In genomic region chr4:78717712-78718111, GRCh38 we compare ENCODE assay signal across 6 cellular contexts. TPM values are rescaled to one million over a fixed set of nuclear protein-coding genes. Genes with fewer than 3 reads are reported as not detected.
DNase-seq lines count a peak whose midpoint lies in the region; ATAC-seq, FAIRE-seq and TF ChIP-seq lines count a peak whose summit lies in the region.
"Not testable (repeated sequence)": the region's sequence is repeated elsewhere in the genome, so short reads cannot be mapped to it uniquely, and the experiment has no call there.

No MANE protein-coding gene starts in this region.

- TF ChIP-seq POLR2A in K562 (conservative IDR thresholded peaks at IDR 0.05), result not testable (repeated sequence)

- H3K27ac Mint-ChIP-seq in CD14-positive monocyte (peak overlapping the region in 1 of 7 donors; percentile 36), progenitor cell of endocrine pancreas (peak overlapping the region; percentile 49)
- H3K27ac Mint-ChIP-seq in dendritic cell treated with granulocyte-macrophage colony-stimulating factor and Interleukin-4, amounts not matched to agents 40 ng/mL and 50 ng/mL, for 4 days, result peak overlapping the region; percentile 54
- peak overlapping the region; percentile 21 for H3K27ac Mint-ChIP-seq in stimulated activated memory B cell treated with anti-CD40 and anti-IgM and Interleukin-4, amounts not matched to agents 10 μg/mL and 1 μg/mL and 100 μg/mL, for 72 hours

- not testable (repeated sequence) for TF ChIP-seq CTCF in CD14-positive monocyte (IDR thresholded peaks at IDR 0.05); K562 (IDR thresholded peaks at IDR 0.05 in 2 of 3, conservative IDR thresholded peaks at IDR 0.05 in 1 of 3; ENCODE audit: insufficient read depth in 2 of 3, low read depth in 1 of 3, low read length in 3 of 3); progenitor cell of endocrine pancreas (IDR thresholded peaks at IDR 0.05; ENCODE audit: unreplicated experiment)

- not testable (repeated sequence) for ATAC-seq in K562; stimulated activated memory B cell treated with anti-CD40 and anti-IgM and Interleukin-4, amounts not matched to agents 10 μg/mL and 1 μg/mL and 100 μg/mL, for 72 hours

- not testable (repeated sequence) for H3K36me3 Mint-ChIP-seq in CD14-positive monocyte; dendritic cell treated with granulocyte-macrophage colony-stimulating factor and Interleukin-4, amounts not matched to agents 40 ng/mL and 50 ng/mL, for 4 days (ENCODE audit: low read depth); progenitor cell of endocrine pancreas (ENCODE audit: insufficient read depth); stimulated activated memory B cell treated with anti-CD40 and anti-IgM and Interleukin-4, amounts not matched to agents 10 μg/mL and 1 μg/mL and 100 μg/mL, for 72 hours

- in situ Hi-C loops in K562 (cut with MboI), result not testable (repeated sequence)

- H3K9ac ChIP-seq in HUES6 (ENCODE audit: low read length), result peak overlapping the region; percentile 43
- not testable (repeated sequence) for H3K9ac ChIP-seq in K562 (ENCODE audit: insufficient read depth in 1 of 2, low read depth in 2 of 2, low read length in 2 of 2)

- not testable (repeated sequence) for DNase-seq in CD14-positive monocyte (ENCODE audit: low spot score); K562 (ENCODE audit: extremely low read depth in 1 of 4, low spot score in 3 of 4); progenitor cell of endocrine pancreas (ENCODE audit: low spot score, unreplicated experiment)

- not testable (repeated sequence) for TF ChIP-seq RAD21 in K562 (CRISPR knock-in tag; conservative IDR thresholded peaks at IDR 0.05 in 1 of 2, IDR thresholded peaks at IDR 0.05 in 1 of 2)

- not testable (repeated sequence) for H2AFZ ChIP-seq in K562 (ENCODE audit: low read depth, low read length)

- H3K36me3 ChIP-seq in HUES6 (ENCODE audit: control insufficient read depth, insufficient read depth, low read length); K562 (ENCODE audit: control insufficient read depth, insufficient read depth, low read length): not testable (repeated sequence)

- not testable (repeated sequence) for TF ChIP-seq EP300 in K562 (IDR thresholded peaks at IDR 0.05; ENCODE audit: low read length)

- 8% methylated on average over 8 of the region's 8 CpGs for WGBS in K562 (ENCODE audit: insufficient coverage, low coverage, missing lambda C conversion rate)

- not testable (repeated sequence) for BruUV-seq in K562 (replicated peaks; lab: Mats Ljungman, UMichigan)

- H3K4me3 Mint-ChIP-seq in CD14-positive monocyte, result peak overlapping the region; percentile 31 to 81
- not testable (repeated sequence) for H3K4me3 Mint-ChIP-seq in dendritic cell treated with granulocyte-macrophage colony-stimulating factor and Interleukin-4, amounts not matched to agents 40 ng/mL and 50 ng/mL, for 4 days; progenitor cell of endocrine pancreas (ENCODE audit: low read depth); stimulated activated memory B cell treated with anti-CD40 and anti-IgM and Interleukin-4, amounts not matched to agents 10 μg/mL and 1 μg/mL and 100 μg/mL, for 72 hours

- not testable (repeated sequence) for H3K9me3 Mint-ChIP-seq in CD14-positive monocyte; dendritic cell treated with granulocyte-macrophage colony-stimulating factor and Interleukin-4, amounts not matched to agents 40 ng/mL and 50 ng/mL, for 4 days; progenitor cell of endocrine pancreas (ENCODE audit: low read depth); stimulated activated memory B cell treated with anti-CD40 and anti-IgM and Interleukin-4, amounts not matched to agents 10 μg/mL and 1 μg/mL and 100 μg/mL, for 72 hours

- H4K20me1 ChIP-seq in K562 (replicated peaks; ENCODE audit: control insufficient read depth, insufficient read depth, low read length), result not testable (repeated sequence)

- not testable (repeated sequence) for H3K9me1 ChIP-seq in K562 (ENCODE audit: control insufficient read depth, insufficient read depth, low read length)

- H3K4me3 ChIP-seq in HUES6 (ENCODE audit: low read depth, low read length), result peak overlapping the region; percentile 29; the same call in 1 of the 2 replicates
- H3K4me3 ChIP-seq in K562, result not testable (repeated sequence)

- peak overlapping the region; percentile 18; the same call in 1 of the 2 replicates for H3K4me2 ChIP-seq in K562 (ENCODE audit: insufficient read depth, low read length)

- not testable (repeated sequence) for H3K79me2 ChIP-seq in K562 (ENCODE audit: control insufficient read depth, insufficient read depth, low read length)

- H3K27ac ChIP-seq in HUES6 (ENCODE audit: low read depth, low read length); K562 (ENCODE audit: extremely low read depth, low read depth, low read length): not testable (repeated sequence)

- CTCF ChIA-PET in K562 (lab: Yijun Ruan, JAX; ENCODE audit: low intra/inter-chr PET ratio), result not testable (repeated sequence)

- H3K4me1 ChIP-seq in HUES6 (ENCODE audit: control insufficient read depth, insufficient read depth, low read length) (peaks cover 29% of the 10 kb centered on the region), K562 (replicated peaks in 1 of 2; ENCODE audit: control insufficient read depth in 2 of 2, insufficient read depth in 2 of 2, low read length in 2 of 2) (peaks cover 13 to 37% of the 10 kb centered on the region in 2 experiments)

- H3K27me3 Mint-ChIP-seq in CD14-positive monocyte (ENCODE audit: low read depth in 3 of 3); dendritic cell treated with granulocyte-macrophage colony-stimulating factor and Interleukin-4, amounts not matched to agents 40 ng/mL and 50 ng/mL, for 4 days; progenitor cell of endocrine pancreas; stimulated activated memory B cell treated with anti-CD40 and anti-IgM and Interleukin-4, amounts not matched to agents 10 μg/mL and 1 μg/mL and 100 μg/mL, for 72 hours: not testable (repeated sequence)

- POLR2A ChIA-PET in K562 (lab: Yijun Ruan, JAX), result not testable (repeated sequence)

- H3K4me1 Mint-ChIP-seq in CD14-positive monocyte, result peaks cover 76% of the 10 kb centered on the region
- peaks cover 85% of the 10 kb centered on the region for H3K4me1 Mint-ChIP-seq in dendritic cell treated with granulocyte-macrophage colony-stimulating factor and Interleukin-4, amounts not matched to agents 40 ng/mL and 50 ng/mL, for 4 days (ENCODE audit: low read depth)
- H3K4me1 Mint-ChIP-seq in progenitor cell of endocrine pancreas (ENCODE audit: low read depth), result not testable (repeated sequence)
- peaks cover 26% of the 10 kb centered on the region for H3K4me1 Mint-ChIP-seq in stimulated activated memory B cell treated with anti-CD40 and anti-IgM and Interleukin-4, amounts not matched to agents 10 μg/mL and 1 μg/mL and 100 μg/mL, for 72 hours

- intact Hi-C loops in CD14-positive monocyte (cut with micrococcal nuclease); K562 (cut with micrococcal nuclease); dendritic cell treated with granulocyte-macrophage colony-stimulating factor and Interleukin-4, amounts not matched to agents 40 ng/mL and 50 ng/mL, for 4 days (cut with micrococcal nuclease): not testable (repeated sequence)

- not testable (repeated sequence) for H3K9me3 ChIP-seq in HUES6 (ENCODE audit: control insufficient read depth, insufficient read depth, low read depth, low read length); K562 (replicated peaks; ENCODE audit: control insufficient read depth, insufficient read depth, low read depth, low read length)

- not testable (repeated sequence) for H3K27me3 ChIP-seq in HUES6 (ENCODE audit: control insufficient read depth, insufficient read depth, low read length); K562 (ENCODE audit: control insufficient read depth in 2 of 2, insufficient read depth in 2 of 2, low read length in 2 of 2)

- not testable (repeated sequence) for FAIRE-seq in K562 (lab: Jason Lieb, UNC)

TF ChIP-seq in K562, 482 proteins besides CTCF, POLR2A, EP300 and RAD21 (continues in another document):
- TF ChIP-seq HDAC2 (IDR thresholded peaks at IDR 0.05), result 0 out of 2 replicates have a peak, but pooled peaks have one; percentile 23
- 0 out of 2 replicates have a peak, but pooled peaks have one; percentile 29 for TF ChIP-seq NCOR1 (IDR thresholded peaks at IDR 0.05)

RNA-seq across cellular contexts. Expression of gene BMP2K, which starts 58.4 kb away (rescaled TPM):
- polyA plus RNA-seq in CD14-positive monocyte (10 to 100 TPM; 11.8 to 21.6 TPM), K562 (2011; rRNA removed) (125 and 150 TPM in 2 replicates), K562 (2014; fragmentation: Illumina TruSeq; extraction: Trizol) (96.8 and 104 TPM in 2 replicates), K562 (2014; fragmentation: Nextera tagmentation; extraction: Ambion mirVana) (10 to 100 TPM; 17.0 to 24.0 TPM), K562 (2014; rRNA removed) (76.3 and 85.8 TPM in 2 replicates)
- total RNA-seq in K562 (2011; cell fraction: chromatin; rRNA removed; ENCODE audit: low replicate concordance), result 277 and 609 TPM in 2 replicates
- 85.4 and 124 TPM in 2 replicates for total RNA-seq in K562 (2011; cell fraction: nucleolus; rRNA removed)
- 181 and 239 TPM in 2 replicates for total RNA-seq in K562 (2011; cell fraction: nucleoplasm; rRNA removed)
- total RNA-seq in K562 (2014; rRNA removed) (87.6 and 88.6 TPM in 2 replicates), K562 (2014; rRNA removed; fragmentation: Illumina TruSeq; extraction: Trizol) (141 and 176 TPM in 2 replicates), K562 (2015; rRNA removed; fragmentation: Illumina TruSeq; extraction: Trizol) (202 and 217 TPM in 2 replicates), K562 (2021) (104 and 120 TPM in 2 replicates), progenitor cell of endocrine pancreas (32.5 and 35.2 TPM in 2 replicates)
- 51.4 and 56.4 TPM in 2 replicates for polyA plus RNA-seq in K562 (2011; cell fraction: cytosol; rRNA removed)
- polyA plus RNA-seq in K562 (2011; cell fraction: nucleus; rRNA removed), result 185 and 191 TPM in 2 replicates
- 52.6 and 57.6 TPM in 2 replicates for polyA plus RNA-seq in K562 (2012)
- 321 and 336 TPM in 2 replicates for polyA minus RNA-seq in K562 (2011; rRNA and poly(A)+ RNA removed)
- 69.5 and 101 TPM in 2 replicates for polyA minus RNA-seq in K562 (2011; cell fraction: cytosol; rRNA and poly(A)+ RNA removed)
- 312 and 418 TPM in 2 replicates for polyA minus RNA-seq in K562 (2011; cell fraction: nucleus; rRNA and poly(A)+ RNA removed)
